ENCODE assay signal across 17 cellular contexts in genomic region chr6:125073071-125073470, GRCh38.
DNase-seq lines count a peak whose midpoint lies in the region; ATAC-seq, FAIRE-seq and TF ChIP-seq lines count a peak whose summit lies in the region.
"Had no signal": no experiment of that assay in that cellular context is flagged by ENCODE, and none has a peak within 500 bp of the region (broad histone marks: within the 10 kb centered on the region; RNA-seq: fewer than 3 reads in every experiment).

No MANE protein-coding gene starts in this region.

- FAIRE-seq in keratinocyte (lab: Jason Lieb, UNC), result peak; percentile 36
- FAIRE-seq: GM12891, H54 had no signal

- H3K9me1 ChIP-seq in keratinocyte (ENCODE audit: control insufficient read depth, extremely low read depth, insufficient read depth, low read length), result no peaks in the 10 kb centered on the region

- no peak overlapping the region for H3K4me2 ChIP-seq in keratinocyte (ENCODE audit: control insufficient read depth, extremely low read depth, insufficient read depth, low read depth, low read length)
- H3K4me2 ChIP-seq: BLaER1 treated with 17β-estradiol and CSF1 and Interleukin-3, amounts not matched to agents 10 nM and 100 nM had no signal

- H3K9ac ChIP-seq in keratinocyte (ENCODE audit: control insufficient read depth, extremely low read depth, insufficient read depth, low read length), result no peak overlapping the region
- H3K9ac ChIP-seq: BLaER1 treated with 17β-estradiol and CSF1 and Interleukin-3, amounts not matched to agents 10 nM and 100 nM; GM23248 had no signal

- no peaks in the 10 kb centered on the region for H4K20me1 ChIP-seq in keratinocyte (ENCODE audit: control insufficient read depth, extremely low read depth, insufficient read depth, low read length)
- H4K20me1 ChIP-seq: BLaER1 treated with 17β-estradiol and CSF1 and Interleukin-3, amounts not matched to agents 10 nM and 100 nM had no signal

- no peak overlapping the region for H2AFZ ChIP-seq in keratinocyte (ENCODE audit: control insufficient read depth, low read length)
- H2AFZ ChIP-seq: GM23248 had no signal

- H3K9me3 ChIP-seq in keratinocyte (ENCODE audit: control insufficient read depth, low read depth, low read length), result no peaks in the 10 kb centered on the region
- no peaks in the 10 kb centered on the region for H3K9me3 ChIP-seq in ascending aorta
- H3K9me3 ChIP-seq: BLaER1 treated with 17β-estradiol and CSF1 and Interleukin-3, amounts not matched to agents 10 nM and 100 nM had no signal

- H3K4me1 ChIP-seq in keratinocyte (ENCODE audit: control insufficient read depth, extremely low read depth, insufficient read depth, low read length), result no peaks in the 10 kb centered on the region
- no peaks in the 10 kb centered on the region for H3K4me1 ChIP-seq in ascending aorta
- H3K4me1 ChIP-seq: BLaER1 treated with 17β-estradiol and CSF1 and Interleukin-3, amounts not matched to agents 10 nM and 100 nM had no signal

- intact Hi-C loops in ascending aorta (cut with DNase I), result no loop called here

- TF ChIP-seq CTCF in keratinocyte (optimal IDR thresholded peaks at IDR 0.05 in 1 of 3, IDR thresholded peaks at IDR 0.05 in 1 of 3, conservative IDR thresholded peaks at IDR 0.05 in 1 of 3; ENCODE audit: extremely low read depth in 1 of 3, insufficient read depth in 2 of 3, low read length in 3 of 3) (no peak), retinal pigment epithelial cell (conservative IDR thresholded peaks at IDR 0.05; ENCODE audit: low read depth, low read length) (no peak), ascending aorta (IDR thresholded peaks at IDR 0.05) (no peak)

- no peak overlapping the region for H3K4me3 ChIP-seq in keratinocyte (ENCODE audit: control insufficient read depth in 2 of 3, extremely low read depth in 1 of 3, insufficient read depth in 2 of 3, low read depth in 1 of 3, low read length in 3 of 3)
- no peak overlapping the region for H3K4me3 ChIP-seq in retinal pigment epithelial cell (ENCODE audit: low read length)
- H3K4me3 ChIP-seq in ascending aorta, result no peak overlapping the region
- H3K4me3 ChIP-seq: BLaER1 treated with 17β-estradiol and CSF1 and Interleukin-3, amounts not matched to agents 10 nM and 100 nM; GM23248 had no signal

- ATAC-seq in HG03460 (IDR thresholded peaks at IDR 0.05; ENCODE audit: unreplicated experiment), result no peak
- ATAC-seq: HCT116 had no signal

- dilution Hi-C loops in keratinocyte (cut with MboI; ENCODE audit: extremely low pct_ligation_motif_present, low sequenced_read_pairs), result no loop called here

- DNase-seq in NCI-H82 (lab: John Stamatoyannopoulos, UW), result peak; percentile 96
- peak; percentile 25 for DNase-seq in amniotic epithelial cell (ENCODE audit: low read depth)
- no peak for DNase-seq in keratinocyte (ENCODE audit: low read depth, low spot score)
- peak; percentile 39 for DNase-seq in retinal pigment epithelial cell (ENCODE audit: low read depth)
- no peak for DNase-seq in NCI-H748 treated with DMSO at 0.1 percent for 48 hours (lab: John Stamatoyannopoulos, UW)
- no peak for DNase-seq in RKO (ENCODE audit: low spot score)
- no peak for DNase-seq in ascending aorta (ENCODE audit: low spot score in 2 of 2)
- DNase-seq: ACHN; Calu3; CD4-positive, CD25-positive, alpha-beta regulatory T cell; DMS79; GM23248 had no signal

- H3K27me3 ChIP-seq in keratinocyte (ENCODE audit: control insufficient read depth, extremely low read depth, insufficient read depth, low read length), result no peaks in the 10 kb centered on the region
- no peaks in the 10 kb centered on the region for H3K27me3 ChIP-seq in ascending aorta
- H3K27me3 ChIP-seq: BLaER1 treated with 17β-estradiol and CSF1 and Interleukin-3, amounts not matched to agents 10 nM and 100 nM had no signal

- H3K27ac ChIP-seq in keratinocyte (ENCODE audit: control insufficient read depth, insufficient read depth, low read length) (no peak overlapping the region), ascending aorta (no peak overlapping the region)
- H3K27ac ChIP-seq: BLaER1 treated with 17β-estradiol and CSF1 and Interleukin-3, amounts not matched to agents 10 nM and 100 nM; GM23248 had no signal

- H3K36me3 ChIP-seq in keratinocyte (ENCODE audit: control insufficient read depth in 2 of 2, extremely low read depth in 1 of 2, insufficient read depth in 2 of 2, low read length in 2 of 2), result peaks cover 12 to 19% of the 10 kb centered on the region in 2 experiments
- H3K36me3 ChIP-seq in ascending aorta, result peaks cover 3 to 12% of the 10 kb centered on the region in 2 donors
- H3K36me3 ChIP-seq: BLaER1 treated with 17β-estradiol and CSF1 and Interleukin-3, amounts not matched to agents 10 nM and 100 nM had no signal

- peaks cover 11% of the 10 kb centered on the region for H3K79me2 ChIP-seq in keratinocyte (ENCODE audit: control insufficient read depth, insufficient read depth, low read length)

Comparison
In these comparisons a context has a peak if more than half of its experiments do, and no peak if none do; other contexts are left out.
1. DNase-seq: peak in NCI-H82 (single experiment), amniotic epithelial cell (single experiment) and retinal pigment epithelial cell (single experiment); none in keratinocyte (single experiment), NCI-H748 treated with DMSO at 0.1 percent for 48 hours (single experiment), RKO (single experiment) and ascending aorta (0 of 2).